In the genomic region with DNA sequence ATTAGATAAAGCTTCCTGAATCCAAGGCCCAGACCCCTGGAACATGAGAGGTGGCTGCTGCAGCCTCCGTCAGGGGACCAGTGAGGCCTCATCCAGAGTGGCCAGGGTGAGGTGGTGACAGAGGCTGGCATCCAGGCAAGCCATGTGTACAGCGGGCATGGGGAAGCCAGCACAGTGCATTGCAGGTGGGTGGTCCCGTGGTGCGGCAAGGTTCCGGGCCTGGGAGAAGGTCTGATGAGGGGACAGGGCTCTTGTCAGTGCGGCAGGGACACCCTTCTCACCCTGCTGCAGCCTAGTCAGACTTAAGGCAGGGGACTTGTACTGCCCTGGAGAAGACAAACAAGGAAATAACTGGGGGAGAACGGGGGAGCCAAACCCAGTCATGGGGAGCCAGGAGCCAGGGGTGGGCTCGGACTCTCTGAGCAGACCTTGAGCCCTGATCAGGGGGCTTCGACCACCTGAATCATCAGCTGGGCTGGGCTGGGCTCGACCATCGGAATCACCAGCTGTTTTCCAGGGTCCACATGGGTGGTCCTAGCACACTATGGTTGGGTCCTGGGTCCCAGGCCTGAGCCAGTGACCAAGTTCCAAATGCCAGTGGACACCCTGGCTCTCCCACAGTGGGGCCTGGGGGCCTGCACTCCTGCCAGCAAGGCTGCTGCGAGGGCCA, we compare ENCODE assay signal across 21 cellular contexts. TPM values are rescaled to one million over a fixed set of nuclear protein-coding genes. Genes with fewer than 3 reads are reported as not detected.
"Had no signal": no experiment of that assay in that cellular context is flagged by ENCODE, and none has a peak within 500 bp of the region (broad histone marks: within the 10 kb centered on the region; RNA-seq: fewer than 3 reads in every experiment).

No MANE protein-coding gene starts in this region.

- H3K27ac ChIP-seq: RWPE1, SJCRH30 had no signal

- H3K4me1 ChIP-seq: SJCRH30 had no signal

- DNase-seq: Karpas-422, KG1, MG63, NCI-H1092 treated with DMSO at 0.1 percent for 48 hours, NCI-H1436, NCI-H187, NCI-H2029, NCI-H2081 treated with DMSO at 0.1 percent for 48 hours, NCI-H2171, NCI-H226, NCI-H446, NCI-H510A, NCI-H524 treated with DMSO at 0.1 percent for 48 hours, NCI-H69, NCI-H774, SHP77 treated with DMSO at 0.1 percent for 48 hours, SJCRH30, T-helper 1 cell had no signal

- ATAC-seq: SK-N-SH treated with all-trans-retinoic acid at 6 μM for 48 hours had no signal

- H3K9me3 ChIP-seq: MG63 had no signal

- H3K4me3 ChIP-seq: MG63, SJCRH30 had no signal

- H3K27me3 ChIP-seq: MG63, SJCRH30 had no signal

RNA-seq across cellular contexts. Expression of a gene that starts 9.8 kb away (rescaled TPM):
- total RNA-seq: HT1080 had no signal
